ENCODE assay signal across 28 cellular contexts in genomic region chr1:184404727-184405027, GRCh38.
"Had no signal": no experiment of that assay in that cellular context is flagged by ENCODE, and none has a peak within 500 bp of the region (broad histone marks: within the 10 kb centered on the region; RNA-seq: fewer than 3 reads in every experiment).

No MANE protein-coding gene starts in this region.

- H3K27me3 Mint-ChIP-seq: activated naive CD4-positive, alpha-beta T cell treated with anti-CD3 and anti-CD28 coated beads, Interleukin-2, amount 10 ng/mL, durations not matched to agents 7 days and 5 days; stimulated activated naive CD8-positive, alpha-beta T cell treated with anti-CD3 and anti-CD28 coated beads, Interleukin-15, Interleukin-2, amounts not matched to agents 100 ng/mL and 50 ng/mL, for 24 hours; type B pancreatic cell had no signal

- H3K4me3 ChIP-seq: coronary artery, dorsolateral prefrontal cortex, skin epidermis, vagina had no signal

- H3K4me1 Mint-ChIP-seq: activated CD4-positive, alpha-beta T cell treated with anti-CD3 and anti-CD28 coated beads, Interleukin-2, amount 10 ng/mL, durations not matched to agents 24 days and 14 days; activated naive CD4-positive, alpha-beta T cell treated with anti-CD3 and anti-CD28 coated beads, Interleukin-2, amount 10 ng/mL, durations not matched to agents 7 days and 5 days; activated naive CD8-positive, alpha-beta T cell treated with anti-CD3 and anti-CD28 coated beads, Interleukin-2, amount 10 ng/mL, durations not matched to agents 7 days and 5 days had no signal

- DNase-seq: activated CD4-positive, alpha-beta memory T cell treated with anti-CD3 and anti-CD28 coated beads for 36 hours; activated CD4-positive, alpha-beta T cell treated with anti-CD3 and anti-CD28 coated beads, Interleukin-2, amount 10 ng/mL, durations not matched to agents 24 days and 14 days; activated CD4-positive, CD25-positive, alpha-beta regulatory T cell treated with anti-CD3 and anti-CD28 coated beads, Interleukin-2, amount 50 U/mL, for 72 hours; activated CD8-positive, alpha-beta memory T cell treated with anti-CD3 and anti-CD28 coated beads, Interleukin-2, amount 50 U/mL, for 4 hours; activated gamma-delta T cell; activated naive CD4-positive, alpha-beta T cell treated with anti-CD3 and anti-CD28 coated beads, Interleukin-2, amount 10 ng/mL, durations not matched to agents 7 days and 5 days; activated naive CD8-positive, alpha-beta T cell treated with anti-CD3 and anti-CD28 coated beads, Interleukin-2, amount 10 ng/mL, durations not matched to agents 7 days and 5 days; activated T-cell treated with anti-CD3 and anti-CD28 coated beads, Interleukin-2, amount 50 U/mL, for 1 hour; amniotic stem cell; brain microvascular endothelial cell; dorsolateral prefrontal cortex; foreskin keratinocyte; islet precursor cell; stimulated activated CD4-positive, alpha-beta T cell treated with anti-CD3 and anti-CD28 coated beads, Interleukin-12 subunit alpha, Interleukin-12 subunit beta, amount 100 ng/mL, for 4 hours; stimulated activated CD4-positive, alpha-beta T cell treated with anti-CD3 and anti-CD28 coated beads, Interleukin-4, amount 100 ng/mL, for 1 hour; substantia nigra; SW 1271; T-helper 9 cell; WERI-Rb-1 had no signal

- H3K36me3 Mint-ChIP-seq: activated CD4-positive, alpha-beta memory T cell treated with anti-CD3 and anti-CD28 coated beads for 36 hours; activated naive CD4-positive, alpha-beta T cell treated with anti-CD3 and anti-CD28 coated beads, Interleukin-2, amount 10 ng/mL, durations not matched to agents 7 days and 5 days; activated naive CD8-positive, alpha-beta T cell treated with anti-CD3 and anti-CD28 coated beads, Interleukin-2, amount 10 ng/mL, durations not matched to agents 7 days and 5 days had no signal

- H3K36me3 ChIP-seq: brain microvascular endothelial cell, neutrophil, vagina, WERI-Rb-1 had no signal

- H3K9me3 ChIP-seq: neutrophil, vagina had no signal

- H3K27ac ChIP-seq: brain microvascular endothelial cell, coronary artery, dorsolateral prefrontal cortex, foreskin keratinocyte, neutrophil, skin epidermis, vagina, WERI-Rb-1 had no signal

- H3K9me3 Mint-ChIP-seq: activated CD4-positive, alpha-beta memory T cell treated with anti-CD3 and anti-CD28 coated beads for 36 hours; activated CD4-positive, alpha-beta T cell treated with anti-CD3 and anti-CD28 coated beads, Interleukin-2, amount 10 ng/mL, durations not matched to agents 24 days and 14 days; activated naive CD4-positive, alpha-beta T cell treated with anti-CD3 and anti-CD28 coated beads, Interleukin-2, amount 10 ng/mL, durations not matched to agents 7 days and 5 days; activated naive CD8-positive, alpha-beta T cell treated with anti-CD3 and anti-CD28 coated beads, Interleukin-2, amount 10 ng/mL, durations not matched to agents 7 days and 5 days; nephron; stimulated activated naive CD8-positive, alpha-beta T cell treated with anti-CD3 and anti-CD28 coated beads, Interleukin-15, Interleukin-2, amounts not matched to agents 100 ng/mL and 50 ng/mL, for 24 hours; T-helper 1 cell treated with Interleukin-12 subunit alpha and Interleukin-12 subunit beta and Interleukin-4 antibody, amounts not matched to agents 30 μg/mL and 1 μg/mL, for 36 hours had no signal

- ATAC-seq: esophagus mucosa, foreskin keratinocyte had no signal

- H3K27me3 ChIP-seq: brain microvascular endothelial cell, dorsolateral prefrontal cortex, foreskin keratinocyte, neutrophil, vagina had no signal

- H3K27ac Mint-ChIP-seq: activated CD4-positive, alpha-beta memory T cell treated with anti-CD3 and anti-CD28 coated beads for 36 hours; activated CD4-positive, alpha-beta T cell treated with anti-CD3 and anti-CD28 coated beads, Interleukin-2, amount 10 ng/mL, durations not matched to agents 24 days and 14 days; activated naive CD4-positive, alpha-beta T cell treated with anti-CD3 and anti-CD28 coated beads, Interleukin-2, amount 10 ng/mL, durations not matched to agents 7 days and 5 days; activated naive CD8-positive, alpha-beta T cell treated with anti-CD3 and anti-CD28 coated beads, Interleukin-2, amount 10 ng/mL, durations not matched to agents 7 days and 5 days; nephron; stimulated activated naive CD8-positive, alpha-beta T cell treated with anti-CD3 and anti-CD28 coated beads, Interleukin-15, Interleukin-2, amounts not matched to agents 100 ng/mL and 50 ng/mL, for 24 hours; T-helper 1 cell treated with Interleukin-12 subunit alpha and Interleukin-12 subunit beta and Interleukin-4 antibody, amounts not matched to agents 30 μg/mL and 1 μg/mL, for 36 hours; type B pancreatic cell had no signal

- H3K4me3 Mint-ChIP-seq: activated CD4-positive, alpha-beta memory T cell treated with anti-CD3 and anti-CD28 coated beads for 36 hours; activated CD4-positive, alpha-beta T cell treated with anti-CD3 and anti-CD28 coated beads, Interleukin-2, amount 10 ng/mL, durations not matched to agents 24 days and 14 days; activated naive CD4-positive, alpha-beta T cell treated with anti-CD3 and anti-CD28 coated beads, Interleukin-2, amount 10 ng/mL, durations not matched to agents 7 days and 5 days; activated naive CD8-positive, alpha-beta T cell treated with anti-CD3 and anti-CD28 coated beads, Interleukin-2, amount 10 ng/mL, durations not matched to agents 7 days and 5 days; nephron; stimulated activated naive CD8-positive, alpha-beta T cell treated with anti-CD3 and anti-CD28 coated beads, Interleukin-15, Interleukin-2, amounts not matched to agents 100 ng/mL and 50 ng/mL, for 24 hours; T-helper 1 cell treated with Interleukin-12 subunit alpha and Interleukin-12 subunit beta and Interleukin-4 antibody, amounts not matched to agents 30 μg/mL and 1 μg/mL, for 36 hours; type B pancreatic cell had no signal
